Comparison of ENCODE assay signal across 21 cellular contexts in genomic region chr5:169354921-169355320, GRCh38. TPM values are rescaled to one million over a fixed set of nuclear protein-coding genes. Genes with fewer than 3 reads are reported as not detected.
"Had no signal": no experiment of that assay in that cellular context is flagged by ENCODE, and none has a peak within 500 bp of the region (broad histone marks: within the 10 kb centered on the region; RNA-seq: fewer than 3 reads in every experiment).

No MANE protein-coding gene starts in this region.

- H3K27ac ChIP-seq: ascending aorta, right atrium auricular region, spleen, tibial nerve, WERI-Rb-1 had no signal

- H3K4me1 ChIP-seq: ascending aorta, spleen, tibial nerve had no signal

- DNase-seq: activated CD4-positive, alpha-beta memory T cell treated with anti-CD3 and anti-CD28 coated beads, Interleukin-2, amount 10 ng/mL, durations not matched to agents 7 days and 5 days; activated CD4-positive, alpha-beta T cell treated with anti-CD3 and anti-CD28 coated beads for 36 hours; activated CD8-positive, alpha-beta memory T cell treated with anti-CD3 and anti-CD28 coated beads, Interleukin-2, amount 50 U/mL, for 4 hours; activated naive CD8-positive, alpha-beta T cell treated with anti-CD3 and anti-CD28 coated beads, Interleukin-2, amount 10 ng/mL, durations not matched to agents 7 days and 5 days; activated T-cell treated with anti-CD3 and anti-CD28 coated beads, Interleukin-2, amount 50 U/mL, for 72 hours; central memory CD4-positive, alpha-beta T cell; cortex of kidney; effector memory CD4-positive, alpha-beta T cell; hypothalamus; left colon; mucosa of descending colon; naive thymus-derived CD8-positive, alpha-beta T cell; posterior cingulate gyrus; spleen; stimulated activated CD4-positive, alpha-beta T cell treated with anti-CD3 and anti-CD28 coated beads, Interleukin-1b, Interleukin-23, amount 100 ng/mL, for 48 hours; stimulated activated naive B cell treated with anti-CD40 and anti-IgM and Interleukin-4, amounts not matched to agents 10 μg/mL and 1 μg/mL and 100 μg/mL, for 72 hours; T1000; WERI-Rb-1 had no signal

- H3K27me3 ChIP-seq: ascending aorta, right atrium auricular region, tibial nerve had no signal

- ATAC-seq: activated CD4-positive, alpha-beta T cell treated with anti-CD3 and anti-CD28 coated beads for 36 hours; activated T-cell treated with anti-CD3 and anti-CD28 coated beads, Interleukin-2, amount 50 U/mL, for 72 hours; left colon; mucosa of descending colon; naive thymus-derived CD8-positive, alpha-beta T cell; stimulated activated naive B cell treated with anti-CD40 and anti-IgM and Interleukin-4, amounts not matched to agents 10 μg/mL and 1 μg/mL and 100 μg/mL, for 72 hours had no signal

- H3K4me3 ChIP-seq: ascending aorta, mucosa of descending colon, right atrium auricular region, spleen, tibial nerve had no signal

- H3K9me3 ChIP-seq: ascending aorta, mucosa of descending colon, right atrium auricular region, spleen had no signal

- H3K36me3 ChIP-seq: ascending aorta, right atrium auricular region, spleen, tibial nerve, WERI-Rb-1 had no signal

RNA-seq across cellular contexts. Expression of gene SLIT3, which starts 54.0 kb away (rescaled TPM):
- total RNA-seq: activated CD4-positive, alpha-beta memory T cell treated with anti-CD3 and anti-CD28 coated beads, Interleukin-2, amount 10 ng/mL, durations not matched to agents 7 days and 5 days; activated naive CD8-positive, alpha-beta T cell treated with anti-CD3 and anti-CD28 coated beads, Interleukin-2, amount 10 ng/mL, durations not matched to agents 7 days and 5 days; naive thymus-derived CD8-positive, alpha-beta T cell had no signal
- polyA plus RNA-seq: naive thymus-derived CD8-positive, alpha-beta T cell had no signal
